Comparison of ENCODE assay signal across 8 cellular contexts in genomic region chr1:147598631-147599361, GRCh38. TPM values are rescaled to one million over a fixed set of nuclear protein-coding genes. Genes with fewer than 3 reads are reported as not detected.
DNase-seq lines count a peak whose midpoint lies in the region; ATAC-seq and TF ChIP-seq lines count a peak whose summit lies in the region.

No MANE protein-coding gene starts in this region.

- POLR2A ChIA-PET in BJ (lab: Charles Lee) = interaction anchor here (1.0 kb wide), 1 partner anchor 57 kb away, joined by 7 read pairs; the partner anchor contains the start of gene BCL9

- no peaks in the 10 kb centered on the region for H3K9me3 Mint-ChIP-seq in nephron progenitor cell

- H3K9me3 ChIP-seq in transverse colon = no peaks in the 10 kb centered on the region

- peaks cover 44% of the 10 kb centered on the region for H3K4me1 Mint-ChIP-seq in nephron progenitor cell

- H3K4me3 ChIP-seq in BJ (ENCODE audit: low read depth, low read length) = peak overlapping the region; percentile 68
- H3K4me3 ChIP-seq in fibroblast of mammary gland (ENCODE audit: control insufficient read depth, low read depth, low read length) = peak overlapping the region; percentile 71
- peak overlapping the region; percentile 47 to 65 (median 60) for H3K4me3 ChIP-seq in transverse colon

- no peak for TF ChIP-seq EP300 in transverse colon (IDR thresholded peaks at IDR 0.05; ENCODE audit: low read depth)

- H3K36me3 ChIP-seq in BJ (ENCODE audit: control insufficient read depth, insufficient read depth, low read length) = no peaks in the 10 kb centered on the region
- H3K36me3 ChIP-seq in transverse colon = no peaks in the 10 kb centered on the region

- TF ChIP-seq CTCF in BJ (IDR thresholded peaks at IDR 0.05; ENCODE audit: insufficient read depth, low read depth, low read length) (no peak), fibroblast of mammary gland (conservative IDR thresholded peaks at IDR 0.05; ENCODE audit: control insufficient read depth, insufficient read depth, low read depth, low read length) (no peak), nephron progenitor cell (IDR thresholded peaks at IDR 0.05) (no peak), transverse colon (IDR thresholded peaks at IDR 0.05) (no peak)

- peak overlapping the region; percentile 87 for H3K4me3 Mint-ChIP-seq in nephron progenitor cell

- intact Hi-C loops in transverse colon (cut with DNase I; ENCODE audit: low total_unique reads) = no loop called here

- H3K27me3 ChIP-seq in BJ (ENCODE audit: control insufficient read depth, insufficient read depth, low read length) (no peaks in the 10 kb centered on the region), transverse colon (no peaks in the 10 kb centered on the region)

- in situ Hi-C loops in transverse colon (cut with MboI; ENCODE audit: low pct_ligation_motif_present in 1 of 4, low pct_unique_long_range_greater_than_20kb in 1 of 4, low sequenced_read_pairs in 3 of 4) = loop anchor here in 2 of 4 donors (5.0 to 10.0 kb wide), 2 partner anchors 54 to 56 kb away; partner anchors contain the start of gene BCL9 (in 2 of the 2)

- peaks cover 6% of the 10 kb centered on the region for H3K36me3 Mint-ChIP-seq in nephron progenitor cell (ENCODE audit: low read depth)

- no peaks in the 10 kb centered on the region for H3K27me3 Mint-ChIP-seq in nephron progenitor cell (ENCODE audit: low read depth, poor library complexity)

- TF ChIP-seq POLR2A in transverse colon (IDR thresholded peaks at IDR 0.05) = no peak

- no peak for DNase-seq in BJ (ENCODE audit: low read depth)
- DNase-seq in NCI-H1092 treated with DMSO at 0.1 percent for 48 hours (lab: John Stamatoyannopoulos, UW) = peak; percentile 74
- DNase-seq in activated T-cell treated with anti-CD3 and anti-CD28 coated beads, Interleukin-2, amount 50 U/mL, for 1 hour = peak; percentile 57
- DNase-seq in fibroblast of mammary gland (ENCODE audit: low read depth) = peak; percentile 16
- DNase-seq in nephron progenitor cell = peak; percentile 73
- peak; percentile 49 for DNase-seq in transverse colon
- DNase-seq in NCI-H1436 (lab: John Stamatoyannopoulos, UW) = no peak

- peaks cover 7 to 13% (median 10%) of the 10 kb centered on the region in 4 donors for H3K4me1 ChIP-seq in transverse colon

- 3 to 47% methylated on average over 2 to 28 of the region's 30 CpGs for WGBS in transverse colon (ENCODE audit: low coverage in 1 of 2), 2 donors

- H3K27ac Mint-ChIP-seq in nephron progenitor cell = peak overlapping the region; percentile 96

- ATAC-seq in GM21515 (IDR thresholded peaks at IDR 0.05; ENCODE audit: unreplicated experiment) = peak; percentile 5

- peak overlapping the region; percentile 86 to 92 (median 90) for H3K27ac ChIP-seq in transverse colon

- CTCF ChIA-PET in BJ (lab: Yijun Ruan, JAX) = interaction anchor here (0.7 to 1.6 kb wide), 5 partner anchors 32 to 104 kb away, joined by 3 to 8 read pairs (median 3); partner anchors contain the start of gene BCL9

RNA-seq across cellular contexts. Expression of gene BCL9, which starts 57.5 kb away (rescaled TPM):
- polyA plus RNA-seq in BJ (2011; rRNA removed) = 4.8 and 5.3 TPM in 2 replicates
- polyA minus RNA-seq in BJ (2011; rRNA and poly(A)+ RNA removed) = 6.2 and 8.7 TPM in 2 replicates
- total RNA-seq in transverse colon = 10 to 100 TPM in 2 of 4 donors, 1 to 10 TPM in 2; 3.4 to 17.1 (median 9.0) TPM

Comparison
In these comparisons a context has a peak if more than half of its experiments do, and no peak if none do; other contexts are left out.
1. DNase-seq: peak in NCI-H1092 treated with DMSO at 0.1 percent for 48 hours (single experiment), activated T-cell treated with anti-CD3 and anti-CD28 coated beads, Interleukin-2, amount 50 U/mL, for 1 hour (single experiment), fibroblast of mammary gland (single experiment), nephron progenitor cell (single experiment) and transverse colon (single experiment); none in BJ (single experiment) and NCI-H1436 (single experiment).
2. Peak in every context shown above with its lines, with median percentiles within 50 percentile points of each other: H3K4me3 ChIP-seq.